32 cellular contexts compared by ENCODE assay signal in the genomic region with DNA sequence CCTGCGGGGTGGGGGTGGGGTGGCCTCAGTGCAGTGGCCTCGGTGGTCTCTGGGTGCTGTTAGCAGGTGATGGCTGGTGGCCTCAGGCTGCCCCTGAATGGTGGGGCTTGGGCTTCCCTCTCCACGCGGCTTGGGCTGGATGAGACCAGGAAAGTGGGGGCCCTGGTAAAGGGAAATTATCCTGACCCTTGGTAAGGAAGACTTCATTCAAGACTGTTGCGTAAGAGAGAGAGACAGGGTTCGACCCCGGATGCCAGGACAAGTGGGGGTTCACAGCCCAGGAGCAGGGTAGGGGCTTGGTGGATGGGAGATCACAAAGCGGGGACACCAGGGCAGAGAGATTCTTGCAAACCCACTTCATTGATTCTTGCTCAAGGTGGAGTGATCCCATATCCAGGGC.
"Had no signal": no experiment of that assay in that cellular context is flagged by ENCODE, and none has a peak within 500 bp of the region (broad histone marks: within the 10 kb centered on the region; RNA-seq: fewer than 3 reads in every experiment).

No MANE protein-coding gene starts in this region.

- H3K4me3 ChIP-seq: adrenal gland, body of pancreas, breast epithelium had no signal

- H3K27ac ChIP-seq: adrenal gland, body of pancreas, brain microvascular endothelial cell, breast epithelium, VCaP had no signal

- H3K4me1 ChIP-seq: adrenal gland, breast epithelium had no signal

- H3K27me3 ChIP-seq: brain microvascular endothelial cell had no signal

- ATAC-seq: activated CD8-positive, alpha-beta T cell treated with anti-CD3 and anti-CD28 coated beads for 36 hours; activated naive CD4-positive, alpha-beta T cell treated with anti-CD3 and anti-CD28 coated beads, Interleukin-2, amount 50 U/mL, for 72 hours; activated T-cell treated with anti-CD3 and anti-CD28 coated beads, Interleukin-2, amount 50 U/mL, for 4 hours; activated T-cell treated with anti-CD3 and anti-CD28 coated beads, Interleukin-2, amount 50 U/mL, for 72 hours; activated T-helper 17 cell treated with anti-CD3 and anti-CD28 coated beads, Interleukin-2, amount 50 U/mL, for 72 hours had no signal

- DNase-seq: activated B cell treated with CpG ODN at 0.5 μM for 24 hours; activated CD4-positive, alpha-beta memory T cell treated with anti-CD3 and anti-CD28 coated beads for 36 hours; activated CD4-positive, alpha-beta T cell treated with anti-CD3 and anti-CD28 coated beads for 4 hours; activated CD4-positive, alpha-beta T cell treated with anti-CD3 and anti-CD28 coated beads, Interleukin-2, amount 10 ng/mL, durations not matched to agents 24 days and 14 days; activated CD4-positive, alpha-beta T cell treated with anti-CD3 and anti-CD28 coated beads, Interleukin-2, amount 50 U/mL, for 1 hour; activated CD4-positive, alpha-beta T cell treated with anti-CD3 and anti-CD28 coated beads, Interleukin-2, amount 50 U/mL, for 4 hours; activated CD4-positive, CD25-positive, alpha-beta regulatory T cell treated with anti-CD3 and anti-CD28 coated beads, Interleukin-2, amount 50 U/mL, for 72 hours; activated CD8-positive, alpha-beta memory T cell treated with anti-CD3 and anti-CD28 coated beads, Interleukin-2, amount 50 U/mL, for 4 hours; activated CD8-positive, alpha-beta T cell treated with anti-CD3 and anti-CD28 coated beads for 36 hours; activated effector memory CD4-positive, alpha-beta T cell treated with anti-CD3 and anti-CD28 coated beads, Interleukin-2, amount 50 U/mL, for 16 hours; activated gamma-delta T cell treated with Interleukin-2 at 50 U/mL for 16 hours; activated naive CD4-positive, alpha-beta T cell; activated naive CD4-positive, alpha-beta T cell treated with anti-CD3 and anti-CD28 coated beads for 36 hours; activated naive CD4-positive, alpha-beta T cell treated with anti-CD3 and anti-CD28 coated beads, Interleukin-2, amount 50 U/mL, for 16 hours; activated naive CD8-positive, alpha-beta T cell treated with anti-CD3 and anti-CD28 coated beads for 36 hours; activated T-cell treated with anti-CD3 and anti-CD28 coated beads for 4 hours; activated T-cell treated with anti-CD3 and anti-CD28 coated beads, Interleukin-2, amount 50 U/mL, for 1 hour; activated T-cell treated with anti-CD3 and anti-CD28 coated beads, Interleukin-2, amount 50 U/mL, for 4 hours; activated T-cell treated with anti-CD3 and anti-CD28 coated beads, Interleukin-2, amount 50 U/mL, for 72 hours; adrenal gland; amniotic stem cell; body of pancreas; brain microvascular endothelial cell; central memory CD4-positive, alpha-beta T cell; T-helper 2 cell; T-helper 9 cell had no signal

- H3K36me3 ChIP-seq: adrenal gland, brain microvascular endothelial cell, breast epithelium had no signal

- H3K9me3 ChIP-seq: adrenal gland, body of pancreas had no signal

- FAIRE-seq: astrocyte, TTC549 had no signal
